27 cellular contexts compared by ENCODE assay signal in genomic region chr6:94401311-94401710, GRCh38.
"Had no signal": no experiment of that assay in that cellular context is flagged by ENCODE, and none has a peak within 500 bp of the region (broad histone marks: within the 10 kb centered on the region; RNA-seq: fewer than 3 reads in every experiment).

No MANE protein-coding gene starts in this region.

- H3K27me3 ChIP-seq: brain microvascular endothelial cell, heart left ventricle, left lung, neutrophil, ovary, testis, uterus had no signal

- FAIRE-seq: astrocyte, endothelial cell of umbilical vein had no signal

- H3K27ac ChIP-seq: brain microvascular endothelial cell, heart left ventricle, left lung, lower lobe of right lung, neutrophil, ovary, prostate gland, testis, uterus had no signal

- DNase-seq: activated CD4-positive, alpha-beta memory T cell treated with anti-CD3 and anti-CD28 coated beads for 36 hours; activated CD4-positive, alpha-beta T cell treated with anti-CD3 and anti-CD28 coated beads, Interleukin-2, amount 10 ng/mL, durations not matched to agents 24 days and 14 days; activated CD4-positive, CD25-positive, alpha-beta regulatory T cell treated with anti-CD3 and anti-CD28 coated beads, Interleukin-2, amount 50 U/mL, for 72 hours; activated CD8-positive, alpha-beta memory T cell treated with anti-CD3 and anti-CD28 coated beads, Interleukin-2, amount 50 U/mL, for 4 hours; activated gamma-delta T cell; activated naive CD4-positive, alpha-beta T cell treated with anti-CD3 and anti-CD28 coated beads, Interleukin-2, amount 50 U/mL, for 16 hours; activated T-cell treated with anti-CD3 and anti-CD28 coated beads, Interleukin-2, amount 50 U/mL, for 1 hour; amniotic stem cell; brain microvascular endothelial cell; cortex of kidney; heart left ventricle; kidney glomerular epithelial cell; left lung; lower lobe of right lung; mesendoderm; mucosa of descending colon; ovary; stimulated activated CD4-positive, alpha-beta T cell treated with anti-CD3 and anti-CD28 coated beads, Interleukin-1b, Interleukin-23, amount 100 ng/mL, for 48 hours; stimulated activated naive B cell treated with anti-CD40 and anti-IgM and Interleukin-4, amounts not matched to agents 10 μg/mL and 1 μg/mL and 100 μg/mL, for 72 hours; T-helper 2 cell; testis; uterus had no signal

- H3K4me3 ChIP-seq: heart left ventricle, left lung, lower lobe of right lung, mucosa of descending colon, ovary, prostate gland, smooth muscle cell, testis, uterus had no signal
